ENCODE assay signal across 8 cellular contexts in the genomic region with DNA sequence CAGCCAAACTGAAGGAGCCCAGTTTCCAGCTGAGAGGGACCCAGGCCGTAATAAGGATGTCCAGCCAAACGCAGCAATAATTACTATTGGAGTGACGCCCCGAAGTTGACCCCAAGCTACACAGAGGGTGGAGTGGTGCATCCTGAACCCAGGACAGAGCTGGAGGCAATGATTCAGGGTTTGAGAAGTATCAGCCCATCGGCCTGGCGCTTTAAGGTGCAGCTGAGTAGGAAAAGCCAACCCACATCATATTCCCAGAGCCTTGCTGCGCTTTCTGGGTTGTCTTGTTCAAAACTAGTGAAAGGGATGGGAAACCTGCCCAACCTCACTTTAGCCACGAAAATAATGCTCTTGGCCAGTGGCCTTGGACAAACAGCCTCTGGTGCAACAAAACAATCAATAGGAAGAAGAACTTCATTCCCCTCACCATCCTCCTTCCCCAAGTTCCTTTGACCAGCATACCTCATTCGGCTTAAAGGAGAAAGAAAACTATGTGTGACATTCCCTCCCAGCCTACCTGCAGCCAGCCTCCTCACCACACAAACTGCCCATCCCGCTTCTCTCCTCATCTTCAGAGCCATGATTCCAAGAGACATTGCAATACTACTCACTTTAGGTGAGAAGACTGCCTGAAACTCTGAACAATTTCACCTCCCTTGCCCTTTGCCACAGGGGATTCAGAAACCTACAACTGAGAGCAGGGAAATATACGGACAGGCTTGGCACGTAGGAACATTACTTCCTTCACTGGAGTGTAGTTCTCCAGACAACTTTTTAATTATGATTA.
DNase-seq lines count a peak whose midpoint lies in the region; ATAC-seq and TF ChIP-seq lines count a peak whose summit lies in the region.

No MANE protein-coding gene starts in this region.

- intact Hi-C loops in uterus (cut with DNase I; ENCODE audit: low total_unique reads), result no loop called here

- H3K4me3 ChIP-seq in NT2/D1 (ENCODE audit: insufficient read length, low read depth) (peak overlapping the region; percentile 63), uterus (peak overlapping the region; percentile 82 to 98)

- H3K9me3 ChIP-seq in NT2/D1 (ENCODE audit: insufficient read depth, low read length), result no peaks in the 10 kb centered on the region
- H3K9me3 ChIP-seq in uterus, result no peaks in the 10 kb centered on the region

- H3K27me3 Mint-ChIP-seq in mesothelial cell of epicardium (ENCODE audit: low read depth), result peaks cover 57% of the 10 kb centered on the region

- H3K27ac Mint-ChIP-seq in mesothelial cell of epicardium, result no peak overlapping the region

- H3K36me3 ChIP-seq in NT2/D1 (ENCODE audit: insufficient read depth, insufficient read length, low read length) (no peaks in the 10 kb centered on the region), uterus (no peaks in the 10 kb centered on the region)

- ATAC-seq in GM21526 (IDR thresholded peaks at IDR 0.05; ENCODE audit: low FRiP score, unreplicated experiment) (no peak), HG03039 (IDR thresholded peaks at IDR 0.05; ENCODE audit: unreplicated experiment) (no peak)

- DNase-seq in NCI-H2227 treated with DMSO at 0.1 percent for 48 hours (lab: John Stamatoyannopoulos, UW) (peak; percentile 44), NCI-H2227 (lab: John Stamatoyannopoulos, UW; ENCODE audit: unreplicated experiment) (no peak), NT2/D1 (ENCODE audit: low read depth, low spot score) (no peak), dermis blood vessel endothelial cell (peak; percentile 40), mesothelial cell of epicardium (ENCODE audit: low spot score in 2 of 2, unreplicated experiment in 2 of 2) (no peak), uterus (peak; percentile 38 to 43)

- H3K9me3 Mint-ChIP-seq in mesothelial cell of epicardium, result no peaks in the 10 kb centered on the region

- peak overlapping the region; percentile 99 to 100 for H3K27ac ChIP-seq in uterus

- peak overlapping the region; percentile 62 for H3K9ac ChIP-seq in NT2/D1 (ENCODE audit: insufficient read length, low read depth)

- H3K4me1 Mint-ChIP-seq in mesothelial cell of epicardium, result peaks cover 38% of the 10 kb centered on the region

- no peak for TF ChIP-seq CTCF in mesothelial cell of epicardium (IDR thresholded peaks at IDR 0.05; ENCODE audit: unreplicated experiment)
- TF ChIP-seq CTCF in uterus (IDR thresholded peaks at IDR 0.05), result no peak

- H3K27me3 ChIP-seq in NT2/D1 (ENCODE audit: insufficient read depth, insufficient read length), result peaks cover 24% of the 10 kb centered on the region
- H3K27me3 ChIP-seq in uterus, result no peaks in the 10 kb centered on the region

- peak overlapping the region; percentile 95 for H3K4me3 Mint-ChIP-seq in mesothelial cell of epicardium

- H3K4me1 ChIP-seq in NT2/D1 (ENCODE audit: insufficient read depth, insufficient read length) (peaks cover 5% of the 10 kb centered on the region), uterus (peaks cover 0 to 6% of the 10 kb centered on the region in 2 donors)

- TF ChIP-seq POLR2A in uterus (IDR thresholded peaks at IDR 0.05), result no peak

- H3K36me3 Mint-ChIP-seq in mesothelial cell of epicardium, result no peaks in the 10 kb centered on the region

Comparison
In these comparisons a context has a peak if more than half of its experiments do, and no peak if none do; other contexts are left out.
1. DNase-seq: peak in NCI-H2227 treated with DMSO at 0.1 percent for 48 hours (single experiment), dermis blood vessel endothelial cell (single experiment) and uterus (2 of 2); none in NCI-H2227 (single experiment), NT2/D1 (single experiment) and mesothelial cell of epicardium (0 of 2).